In genomic region chr2:233119806-233120205, GRCh38 we compare ENCODE assay signal across 28 cellular contexts. TPM values are rescaled to one million over a fixed set of nuclear protein-coding genes. Genes with fewer than 3 reads are reported as not detected.
DNase-seq lines count a peak whose midpoint lies in the region; ATAC-seq and TF ChIP-seq lines count a peak whose summit lies in the region.
"Had no signal": no experiment of that assay in that cellular context is flagged by ENCODE, and none has a peak within 500 bp of the region (broad histone marks: within the 10 kb centered on the region; RNA-seq: fewer than 3 reads in every experiment).

No MANE protein-coding gene starts in this region.

- peak; percentile 20 for DNase-seq in activated naive CD8-positive, alpha-beta T cell treated with anti-CD3 and anti-CD28 coated beads, Interleukin-2, amount 10 ng/mL, durations not matched to agents 7 days and 5 days
- no peak for DNase-seq in activated naive CD8-positive, alpha-beta T cell treated with anti-CD3 and anti-CD28 coated beads, Interleukin-2, amount 50 U/mL, for 24 hours
- DNase-seq in caudate nucleus (lab: John Stamatoyannopoulos, UW) (no peak), upper lobe of right lung (peak; percentile 20), foreskin keratinocyte (no peak), midbrain (lab: John Stamatoyannopoulos, UW) (no peak)
- no peak for DNase-seq in naive thymus-derived CD4-positive, alpha-beta T cell
- DNase-seq: ACHN; activated CD4-positive, alpha-beta T cell treated with anti-CD3 and anti-CD28 coated beads, Interleukin-2, amount 10 ng/mL, durations not matched to agents 24 days and 14 days; activated T-cell treated with anti-CD3 and anti-CD28 coated beads, Interleukin-2, amount 50 U/mL, for 4 hours; anterior cingulate cortex; COR-L47; DMS53; effector memory CD4-positive, alpha-beta T cell; NCI-H187; NCI-H446 treated with DMSO at 0.1 percent for 48 hours; NCI-H774; occipital lobe; stimulated activated CD4-positive, alpha-beta T cell treated with anti-CD3 and anti-CD28 coated beads, Interleukin-4, amount 100 ng/mL, for 24 hours; SW 1271; T1000; trophoblast cell had no signal

- no peak overlapping the region for H3K27ac Mint-ChIP-seq in activated naive CD8-positive, alpha-beta T cell treated with anti-CD3 and anti-CD28 coated beads, Interleukin-2, amount 10 ng/mL, durations not matched to agents 7 days and 5 days
- no peak overlapping the region for H3K27ac Mint-ChIP-seq in activated naive CD8-positive, alpha-beta T cell treated with anti-CD3 and anti-CD28 coated beads, Interleukin-2, amount 50 U/mL, for 24 hours
- H3K27ac Mint-ChIP-seq in naive thymus-derived CD4-positive, alpha-beta T cell = peak overlapping the region in 6 of 9 donors; percentile 3 to 87 (median 56)
- H3K27ac Mint-ChIP-seq: activated CD4-positive, alpha-beta T cell treated with anti-CD3 and anti-CD28 coated beads, Interleukin-2, amount 10 ng/mL, durations not matched to agents 24 days and 14 days had no signal

- CTCF ChIA-PET in naive thymus-derived CD4-positive, alpha-beta T cell (lab: Charles Lee) = no interaction called here

- H3K9me3 Mint-ChIP-seq in activated naive CD8-positive, alpha-beta T cell treated with anti-CD3 and anti-CD28 coated beads, Interleukin-2, amount 10 ng/mL, durations not matched to agents 7 days and 5 days = peaks cover 1% of the 10 kb centered on the region
- no peaks in the 10 kb centered on the region for H3K9me3 Mint-ChIP-seq in activated naive CD8-positive, alpha-beta T cell treated with anti-CD3 and anti-CD28 coated beads, Interleukin-2, amount 50 U/mL, for 24 hours
- peaks cover 0 to 3% (median 0%) of the 10 kb centered on the region in 11 donors for H3K9me3 Mint-ChIP-seq in naive thymus-derived CD4-positive, alpha-beta T cell
- H3K9me3 Mint-ChIP-seq: activated naive CD4-positive, alpha-beta T cell treated with anti-CD3 and anti-CD28 coated beads, Interleukin-2, amount 50 U/mL, for 72 hours; activated T-cell treated with anti-CD3 and anti-CD28 coated beads, Interleukin-2, amount 50 U/mL, for 4 hours had no signal

- no peak for TF ChIP-seq CTCF in upper lobe of right lung (IDR thresholded peaks at IDR 0.05)
- no peak for TF ChIP-seq CTCF in foreskin keratinocyte (conservative IDR thresholded peaks at IDR 0.05)

- H3K36me3 ChIP-seq in naive thymus-derived CD4-positive, alpha-beta T cell (ENCODE audit: control insufficient read depth in 2 of 3, insufficient read depth in 3 of 3, low read length in 3 of 3) = peaks cover 19 to 55% (median 23%) of the 10 kb centered on the region in 3 experiments
- H3K36me3 ChIP-seq in upper lobe of right lung = peaks cover 3% of the 10 kb centered on the region
- H3K36me3 ChIP-seq: sigmoid colon had no signal

- H3K27ac ChIP-seq in caudate nucleus (ENCODE audit: low read depth, low read length) = peak overlapping the region; percentile 84
- H3K27ac ChIP-seq in naive thymus-derived CD4-positive, alpha-beta T cell (ENCODE audit: low read depth, low read length) = no peak overlapping the region
- H3K27ac ChIP-seq in upper lobe of right lung = no peak overlapping the region
- no peak overlapping the region for H3K27ac ChIP-seq in foreskin keratinocyte
- H3K27ac ChIP-seq: coronary artery, sigmoid colon, VCaP had no signal

- H3K4me1 Mint-ChIP-seq in activated naive CD8-positive, alpha-beta T cell treated with anti-CD3 and anti-CD28 coated beads, Interleukin-2, amount 10 ng/mL, durations not matched to agents 7 days and 5 days = peaks cover 31% of the 10 kb centered on the region
- peaks cover 48% of the 10 kb centered on the region for H3K4me1 Mint-ChIP-seq in activated naive CD8-positive, alpha-beta T cell treated with anti-CD3 and anti-CD28 coated beads, Interleukin-2, amount 50 U/mL, for 24 hours
- H3K4me1 Mint-ChIP-seq in naive thymus-derived CD4-positive, alpha-beta T cell = peaks cover 36 to 55% (median 49%) of the 10 kb centered on the region in 7 donors

- H3K27me3 Mint-ChIP-seq in activated naive CD8-positive, alpha-beta T cell treated with anti-CD3 and anti-CD28 coated beads, Interleukin-2, amount 10 ng/mL, durations not matched to agents 7 days and 5 days = no peaks in the 10 kb centered on the region
- H3K27me3 Mint-ChIP-seq in activated naive CD8-positive, alpha-beta T cell treated with anti-CD3 and anti-CD28 coated beads, Interleukin-2, amount 50 U/mL, for 24 hours = no peaks in the 10 kb centered on the region
- H3K27me3 Mint-ChIP-seq in naive thymus-derived CD4-positive, alpha-beta T cell = no peaks in the 10 kb centered on the region
- H3K27me3 Mint-ChIP-seq: activated CD4-positive, alpha-beta T cell treated with anti-CD3 and anti-CD28 coated beads, Interleukin-2, amount 10 ng/mL, durations not matched to agents 24 days and 14 days had no signal

- no peaks in the 10 kb centered on the region for H3K27me3 ChIP-seq in naive thymus-derived CD4-positive, alpha-beta T cell (ENCODE audit: control insufficient read depth in 2 of 2, insufficient read depth in 2 of 2, low read length in 2 of 2)
- H3K27me3 ChIP-seq in upper lobe of right lung = no peaks in the 10 kb centered on the region
- peaks cover 32% of the 10 kb centered on the region for H3K27me3 ChIP-seq in foreskin keratinocyte
- H3K27me3 ChIP-seq: sigmoid colon had no signal

- H3K36me3 Mint-ChIP-seq in activated naive CD8-positive, alpha-beta T cell treated with anti-CD3 and anti-CD28 coated beads, Interleukin-2, amount 10 ng/mL, durations not matched to agents 7 days and 5 days = peaks cover 45% of the 10 kb centered on the region
- H3K36me3 Mint-ChIP-seq in activated naive CD8-positive, alpha-beta T cell treated with anti-CD3 and anti-CD28 coated beads, Interleukin-2, amount 50 U/mL, for 24 hours (ENCODE audit: low read depth) = peaks cover 20% of the 10 kb centered on the region
- peaks cover 9 to 50% (median 32%) of the 10 kb centered on the region in 5 donors for H3K36me3 Mint-ChIP-seq in naive thymus-derived CD4-positive, alpha-beta T cell

- ATAC-seq in activated naive CD8-positive, alpha-beta T cell treated with anti-CD3 and anti-CD28 coated beads, Interleukin-2, amount 10 ng/mL, durations not matched to agents 7 days and 5 days (ENCODE audit: low read depth) = no peak
- ATAC-seq in activated naive CD8-positive, alpha-beta T cell treated with anti-CD3 and anti-CD28 coated beads, Interleukin-2, amount 50 U/mL, for 24 hours = no peak
- no peak for ATAC-seq in naive thymus-derived CD4-positive, alpha-beta T cell
- ATAC-seq in upper lobe of right lung (no peak), GM19324 (IDR thresholded peaks at IDR 0.05; ENCODE audit: low FRiP score, unreplicated experiment) (no peak), foreskin keratinocyte (no peak)
- ATAC-seq: activated naive CD4-positive, alpha-beta T cell treated with anti-CD3 and anti-CD28 coated beads, Interleukin-2, amount 50 U/mL, for 72 hours; activated T-cell treated with anti-CD3 and anti-CD28 coated beads, Interleukin-2, amount 50 U/mL, for 4 hours; left lobe of liver had no signal

- no peak overlapping the region for H3K4me3 ChIP-seq in naive thymus-derived CD4-positive, alpha-beta T cell (ENCODE audit: low read length)
- H3K4me3 ChIP-seq in upper lobe of right lung = no peak overlapping the region
- H3K4me3 ChIP-seq: coronary artery, sigmoid colon had no signal

- no peak overlapping the region for H3K4me3 Mint-ChIP-seq in activated naive CD8-positive, alpha-beta T cell treated with anti-CD3 and anti-CD28 coated beads, Interleukin-2, amount 10 ng/mL, durations not matched to agents 7 days and 5 days
- H3K4me3 Mint-ChIP-seq in activated naive CD8-positive, alpha-beta T cell treated with anti-CD3 and anti-CD28 coated beads, Interleukin-2, amount 50 U/mL, for 24 hours = no peak overlapping the region
- no peak overlapping the region for H3K4me3 Mint-ChIP-seq in naive thymus-derived CD4-positive, alpha-beta T cell
- H3K4me3 Mint-ChIP-seq: activated CD4-positive, alpha-beta T cell treated with anti-CD3 and anti-CD28 coated beads, Interleukin-2, amount 10 ng/mL, durations not matched to agents 24 days and 14 days; activated T-cell treated with anti-CD3 and anti-CD28 coated beads, Interleukin-2, amount 50 U/mL, for 4 hours had no signal

- H3K4me1 ChIP-seq in naive thymus-derived CD4-positive, alpha-beta T cell (ENCODE audit: control insufficient read depth in 2 of 2, insufficient read depth in 2 of 2, low read length in 2 of 2) = peaks cover 0 to 30% of the 10 kb centered on the region in 2 donors
- H3K4me1 ChIP-seq in upper lobe of right lung = no peaks in the 10 kb centered on the region
- no peaks in the 10 kb centered on the region for H3K4me1 ChIP-seq in foreskin keratinocyte
- H3K4me1 ChIP-seq: sigmoid colon had no signal

- no peaks in the 10 kb centered on the region for H3K9me3 ChIP-seq in naive thymus-derived CD4-positive, alpha-beta T cell (ENCODE audit: control insufficient read depth in 2 of 3, low read length in 3 of 3)
- no peaks in the 10 kb centered on the region for H3K9me3 ChIP-seq in upper lobe of right lung
- H3K9me3 ChIP-seq: sigmoid colon had no signal

- intact Hi-C loops in naive thymus-derived CD4-positive, alpha-beta T cell (cut with micrococcal nuclease) = loop anchor here in 1 of 2 donors (5.0 kb wide), 1 partner anchor 38 kb away; no protein-coding TSS in a partner anchor
- intact Hi-C loops in upper lobe of right lung (cut with DNase I) = no loop called here

- POLR2A ChIA-PET in activated naive CD8-positive, alpha-beta T cell treated with anti-CD3 and anti-CD28 coated beads, Interleukin-2, amount 10 ng/mL, durations not matched to agents 7 days and 5 days (lab: Charles Lee) = no interaction called here
- POLR2A ChIA-PET in naive thymus-derived CD4-positive, alpha-beta T cell (lab: Charles Lee) = no interaction called here

RNA-seq across cellular contexts. Expression of gene INPP5D, which starts 59.7 kb away (rescaled TPM):
- total RNA-seq in activated naive CD8-positive, alpha-beta T cell treated with anti-CD3 and anti-CD28 coated beads, Interleukin-2, amount 10 ng/mL, durations not matched to agents 7 days and 5 days = 100 to 1,000 TPM; 129 to 135 TPM
- total RNA-seq in naive thymus-derived CD4-positive, alpha-beta T cell = 100 to 1,000 TPM; 106 to 232 (median 126) TPM
- 100 to 1,000 TPM in 1 of 2 donors, 10 to 100 TPM in 1; 41.0 to 122 TPM for polyA plus RNA-seq in naive thymus-derived CD4-positive, alpha-beta T cell
- total RNA-seq in upper lobe of right lung = 33.3 TPM
- 21.8 and 25.5 TPM in 2 replicates for total RNA-seq in foreskin keratinocyte
- polyA plus RNA-seq in foreskin keratinocyte = 14.5 and 15.2 TPM in 2 replicates

Comparison
In these comparisons a context has a peak if more than half of its experiments do, and no peak if none do; other contexts are left out.
1. DNase-seq: peak in activated naive CD8-positive, alpha-beta T cell treated with anti-CD3 and anti-CD28 coated beads, Interleukin-2, amount 10 ng/mL, durations not matched to agents 7 days and 5 days (single experiment) and upper lobe of right lung (single experiment); none in activated naive CD8-positive, alpha-beta T cell treated with anti-CD3 and anti-CD28 coated beads, Interleukin-2, amount 50 U/mL, for 24 hours (single experiment), caudate nucleus (0 of 61), naive thymus-derived CD4-positive, alpha-beta T cell (0 of 9), foreskin keratinocyte (0 of 2) and midbrain (single experiment).
2. H3K27ac Mint-ChIP-seq: peak in naive thymus-derived CD4-positive, alpha-beta T cell (6 of 9); none in activated naive CD8-positive, alpha-beta T cell treated with anti-CD3 and anti-CD28 coated beads, Interleukin-2, amount 10 ng/mL, durations not matched to agents 7 days and 5 days (single experiment) and activated naive CD8-positive, alpha-beta T cell treated with anti-CD3 and anti-CD28 coated beads, Interleukin-2, amount 50 U/mL, for 24 hours (single experiment).